In the genomic region with DNA sequence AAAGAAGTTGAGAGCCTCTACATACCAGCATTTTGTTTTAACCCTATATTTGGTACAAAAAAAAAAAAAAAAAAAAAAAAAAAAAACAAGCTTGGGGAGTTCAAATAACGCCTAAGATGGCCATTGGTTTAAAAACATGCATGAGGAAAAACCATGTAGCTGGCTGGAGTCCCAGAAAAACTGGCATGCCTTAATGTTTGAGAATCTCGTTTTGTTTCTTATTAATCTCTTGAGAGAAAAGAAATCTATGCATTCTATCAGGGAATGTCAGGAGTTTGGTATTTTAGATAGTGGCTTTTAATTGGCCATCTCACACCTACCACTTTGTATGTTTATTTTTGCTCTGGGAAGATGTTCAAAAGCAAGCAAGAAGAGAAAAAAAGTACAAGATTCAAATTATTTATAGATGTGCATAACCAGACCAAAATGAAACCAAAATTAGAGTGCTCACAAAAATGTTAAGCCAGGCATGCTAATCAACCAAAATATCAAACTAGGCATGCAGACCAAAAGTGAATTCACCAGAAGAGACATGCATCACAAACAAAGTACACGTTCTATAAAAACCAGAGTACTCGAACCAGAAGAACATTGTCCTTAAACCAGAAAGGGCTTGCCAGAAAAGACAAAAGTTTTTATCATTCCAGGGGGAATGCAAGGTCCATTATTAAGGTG, we compare ENCODE assay signal across 9 cellular contexts.
DNase-seq lines count a peak whose midpoint lies in the region; ATAC-seq and TF ChIP-seq lines count a peak whose summit lies in the region.
"Had no signal": no experiment of that assay in that cellular context is flagged by ENCODE, and none has a peak within 500 bp of the region (broad histone marks: within the 10 kb centered on the region; RNA-seq: fewer than 3 reads in every experiment).

No MANE protein-coding gene starts in this region.

- H3K36me3 ChIP-seq in HEK293 (ENCODE audit: control insufficient read depth in 2 of 2, insufficient read depth in 1 of 2, low read length in 2 of 2) (no peaks in the 10 kb centered on the region), muscle layer of duodenum (ENCODE audit: control insufficient read depth in 1 of 2, insufficient read depth in 2 of 2, low read length in 2 of 2) (no peaks in the 10 kb centered on the region)

- H3K4me1 ChIP-seq in HEK293 (ENCODE audit: control insufficient read depth, insufficient read depth, low read length) (no peaks in the 10 kb centered on the region), muscle layer of duodenum (ENCODE audit: control insufficient read depth in 1 of 2, insufficient read depth in 2 of 2, low read length in 2 of 2) (peaks cover 0 to 13% of the 10 kb centered on the region in 2 donors)

- H3K4me3 ChIP-seq in HEK293 (ENCODE audit: low read depth, low read length): no peak overlapping the region
- peak overlapping the region; percentile 27 to 39 for H3K4me3 ChIP-seq in muscle layer of duodenum (ENCODE audit: low read depth in 1 of 2, low read length in 2 of 2)

- DNase-seq in AG08395 (ENCODE audit: low spot score): peak; percentile 43
- DNase-seq in astrocyte of the hippocampus (ENCODE audit: low read depth, low spot score): peak; percentile 80
- no peak for DNase-seq in OCI-M2 (lab: John Stamatoyannopoulos, UW; ENCODE audit: unreplicated experiment)
- no peak for DNase-seq in GM10266 (ENCODE audit: extremely low spot score)
- DNase-seq in NOMO-1 treated with DMSO at 0.1 percent for 48 hours (lab: John Stamatoyannopoulos, UW; ENCODE audit: unreplicated experiment): no peak
- DNase-seq: activated effector memory CD4-positive, alpha-beta T cell treated with Interleukin-2 at 50 U/mL for 16 hours had no signal

- no peak for ATAC-seq in HG02884 (IDR thresholded peaks at IDR 0.05; ENCODE audit: unreplicated experiment)

- POLR2A ChIA-PET in HEK293 (lab: Yijun Ruan, JAX): interaction anchor here (0.6 kb wide), 2 partner anchors 20 to 118 kb away, joined by 3 read pairs; no protein-coding TSS in a partner anchor

- CTCF ChIA-PET in HEK293 (lab: Yijun Ruan, JAX): interaction anchor here (0.7 kb wide), 2 partner anchors 26 to 279 kb away, joined by 3 read pairs; no protein-coding TSS in a partner anchor

- H3K9me3 ChIP-seq in HEK293 (ENCODE audit: control insufficient read depth, insufficient read depth, low read depth, low read length): no peaks in the 10 kb centered on the region
- no peaks in the 10 kb centered on the region for H3K9me3 ChIP-seq in muscle layer of duodenum (ENCODE audit: control insufficient read depth in 1 of 2, low read length in 2 of 2)

- no peaks in the 10 kb centered on the region for H3K27me3 ChIP-seq in muscle layer of duodenum (ENCODE audit: low read depth, low read length)

- TF ChIP-seq CTCF in HEK293 (tag by site-specific recombination; IDR thresholded peaks at IDR 0.05) (no peak), GM10266 (IDR thresholded peaks at IDR 0.05; ENCODE audit: control insufficient read depth, insufficient read depth, low read depth, missing control alignments) (no peak)

- no peak overlapping the region for H3K27ac ChIP-seq in HEK293 (ENCODE audit: extremely low read depth, low read depth, low read length)
- H3K27ac ChIP-seq in muscle layer of duodenum (ENCODE audit: low read length): no peak overlapping the region

TF ChIP-seq in HEK293, 187 proteins besides CTCF, POLR2A, EP300 and RAD21:
- no peak for TF ChIP-seq ZXDB (tag by site-specific recombination; IDR thresholded peaks at IDR 0.05)
- TF ChIP-seq ZBTB17 (tag by site-specific recombination; IDR thresholded peaks at IDR 0.05): peak; percentile 66

Comparison
In these comparisons a context has a peak if more than half of its experiments do, and no peak if none do; other contexts are left out.
1. DNase-seq: peak in AG08395 (single experiment) and astrocyte of the hippocampus (single experiment); none in OCI-M2 (single experiment), GM10266 (single experiment) and NOMO-1 treated with DMSO at 0.1 percent for 48 hours (single experiment).